In the genomic region with DNA sequence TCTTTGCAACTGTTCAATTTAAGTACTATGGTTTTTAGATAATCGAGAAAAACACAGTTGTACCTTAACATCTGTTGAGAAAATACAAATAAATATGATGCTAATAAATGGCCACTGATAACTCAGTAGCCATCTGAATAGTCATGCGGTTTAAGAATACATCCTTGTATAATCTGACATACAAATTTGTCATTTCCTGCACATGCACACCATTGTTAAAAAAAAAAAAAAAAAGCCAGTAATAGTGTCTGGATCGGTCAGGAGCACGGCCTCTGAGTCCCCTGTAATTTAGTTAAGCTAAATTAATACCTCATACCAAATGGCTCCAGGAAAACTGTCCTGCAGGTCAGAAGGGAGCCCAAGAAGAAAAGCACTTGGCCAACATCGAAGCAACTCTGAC, we compare ENCODE assay signal across 2 cellular contexts.
TF ChIP-seq lines count a peak whose summit lies in the region.

No MANE protein-coding gene starts in this region.

TF ChIP-seq in HCT116, 20 proteins besides CTCF, POLR2A, EP300 and RAD21:
- TF ChIP-seq ZFX (IDR thresholded peaks at IDR 0.05): no peak
- TF ChIP-seq EZH2 (IDR thresholded peaks at IDR 0.05): no peak
- TF ChIP-seq EZH2phosphoT487 (IDR thresholded peaks at IDR 0.05; ENCODE audit: borderline replicate concordance): no peak
- TF ChIP-seq POLR2AphosphoS5 (IDR thresholded peaks at IDR 0.05; ENCODE audit: low read depth, low read length): no peak
- TF ChIP-seq SIN3A (IDR thresholded peaks at IDR 0.05; ENCODE audit: low read depth): no peak
- no peak for TF ChIP-seq JUND (IDR thresholded peaks at IDR 0.05)
- no peak for TF ChIP-seq CEBPB (IDR thresholded peaks at IDR 0.05; ENCODE audit: low read depth)
- TF ChIP-seq ZNF274 (IDR thresholded peaks at IDR 0.05; ENCODE audit: low read depth, low read length): no peak

TF ChIP-seq in GM12878, 131 proteins besides CTCF, POLR2A, EP300 and RAD21:
- TF ChIP-seq BHLHE40 (IDR thresholded peaks at IDR 0.05; ENCODE audit: borderline replicate concordance in 1 of 2, low read depth in 2 of 2, low read length in 1 of 2): no peak
- no peak for TF ChIP-seq ZNF274 (IDR thresholded peaks at IDR 0.05; ENCODE audit: insufficient read depth, insufficient read length)
- TF ChIP-seq CREM (IDR thresholded peaks at IDR 0.05; ENCODE audit: low read depth): no peak
- no peak for TF ChIP-seq HSF1 (IDR thresholded peaks at IDR 0.05; ENCODE audit: low read depth, low read length)
- TF ChIP-seq, protein P1, sequence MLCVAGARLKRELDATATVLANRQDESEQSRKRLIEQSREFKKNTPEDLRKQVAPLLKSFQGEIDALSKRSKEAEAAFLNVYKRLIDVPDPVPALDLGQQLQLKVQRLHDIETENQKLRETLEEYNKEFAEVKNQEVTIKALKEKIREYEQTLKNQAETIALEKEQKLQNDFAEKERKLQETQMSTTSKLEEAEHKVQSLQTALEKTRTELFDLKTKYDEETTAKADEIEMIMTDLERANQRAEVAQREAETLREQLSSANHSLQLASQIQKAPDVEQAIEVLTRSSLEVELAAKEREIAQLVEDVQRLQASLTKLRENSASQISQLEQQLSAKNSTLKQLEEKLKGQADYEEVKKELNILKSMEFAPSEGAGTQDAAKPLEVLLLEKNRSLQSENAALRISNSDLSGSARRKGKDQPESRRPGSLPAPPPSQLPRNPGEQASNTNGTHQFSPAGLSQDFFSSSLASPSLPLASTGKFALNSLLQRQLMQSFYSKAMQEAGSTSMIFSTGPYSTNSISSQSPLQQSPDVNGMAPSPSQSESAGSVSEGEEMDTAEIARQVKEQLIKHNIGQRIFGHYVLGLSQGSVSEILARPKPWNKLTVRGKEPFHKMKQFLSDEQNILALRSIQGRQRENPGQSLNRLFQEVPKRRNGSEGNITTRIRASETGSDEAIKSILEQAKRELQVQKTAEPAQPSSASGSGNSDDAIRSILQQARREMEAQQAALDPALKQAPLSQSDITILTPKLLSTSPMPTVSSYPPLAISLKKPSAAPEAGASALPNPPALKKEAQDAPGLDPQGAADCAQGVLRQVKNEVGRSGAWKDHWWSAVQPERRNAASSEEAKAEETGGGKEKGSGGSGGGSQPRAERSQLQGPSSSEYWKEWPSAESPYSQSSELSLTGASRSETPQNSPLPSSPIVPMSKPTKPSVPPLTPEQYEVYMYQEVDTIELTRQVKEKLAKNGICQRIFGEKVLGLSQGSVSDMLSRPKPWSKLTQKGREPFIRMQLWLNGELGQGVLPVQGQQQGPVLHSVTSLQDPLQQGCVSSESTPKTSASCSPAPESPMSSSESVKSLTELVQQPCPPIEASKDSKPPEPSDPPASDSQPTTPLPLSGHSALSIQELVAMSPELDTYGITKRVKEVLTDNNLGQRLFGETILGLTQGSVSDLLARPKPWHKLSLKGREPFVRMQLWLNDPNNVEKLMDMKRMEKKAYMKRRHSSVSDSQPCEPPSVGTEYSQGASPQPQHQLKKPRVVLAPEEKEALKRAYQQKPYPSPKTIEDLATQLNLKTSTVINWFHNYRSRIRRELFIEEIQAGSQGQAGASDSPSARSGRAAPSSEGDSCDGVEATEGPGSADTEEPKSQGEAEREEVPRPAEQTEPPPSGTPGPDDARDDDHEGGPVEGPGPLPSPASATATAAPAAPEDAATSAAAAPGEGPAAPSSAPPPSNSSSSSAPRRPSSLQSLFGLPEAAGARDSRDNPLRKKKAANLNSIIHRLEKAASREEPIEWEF (IDR thresholded peaks at IDR 0.05; ENCODE audit: insufficient replicate concordance, low read depth, low read length): no peak
- TF ChIP-seq MTA2 (IDR thresholded peaks at IDR 0.05; ENCODE audit: low read depth): no peak
TF ChIP-seq in GM12878: peak in this region for 0.
